In the genomic region with DNA sequence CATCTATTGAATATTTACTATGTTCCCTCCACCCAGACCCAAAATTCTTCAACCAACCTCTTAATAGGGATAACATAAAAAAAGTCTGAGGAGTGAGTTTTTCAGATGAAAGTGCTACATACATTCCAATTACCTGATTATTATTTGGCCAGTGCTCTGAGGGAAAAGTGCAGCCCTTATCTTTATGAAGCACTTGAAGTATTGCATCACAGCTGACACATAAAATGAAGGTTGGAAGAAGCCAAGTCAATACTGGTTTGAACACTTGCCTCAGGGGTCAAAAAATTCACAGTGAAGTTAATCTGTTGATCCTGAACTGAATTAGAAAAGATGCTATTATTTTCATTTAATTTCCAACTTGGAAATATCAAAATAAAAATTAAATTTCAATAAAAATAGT, we compare ENCODE assay signal across 1 cellular context.
TF ChIP-seq lines count a peak whose summit lies in the region.

No MANE protein-coding gene starts in this region.

TF ChIP-seq in HEK293, 187 proteins besides CTCF, POLR2A, EP300 and RAD21 (continued from another document and continues in another):
- TF ChIP-seq, protein P1, sequence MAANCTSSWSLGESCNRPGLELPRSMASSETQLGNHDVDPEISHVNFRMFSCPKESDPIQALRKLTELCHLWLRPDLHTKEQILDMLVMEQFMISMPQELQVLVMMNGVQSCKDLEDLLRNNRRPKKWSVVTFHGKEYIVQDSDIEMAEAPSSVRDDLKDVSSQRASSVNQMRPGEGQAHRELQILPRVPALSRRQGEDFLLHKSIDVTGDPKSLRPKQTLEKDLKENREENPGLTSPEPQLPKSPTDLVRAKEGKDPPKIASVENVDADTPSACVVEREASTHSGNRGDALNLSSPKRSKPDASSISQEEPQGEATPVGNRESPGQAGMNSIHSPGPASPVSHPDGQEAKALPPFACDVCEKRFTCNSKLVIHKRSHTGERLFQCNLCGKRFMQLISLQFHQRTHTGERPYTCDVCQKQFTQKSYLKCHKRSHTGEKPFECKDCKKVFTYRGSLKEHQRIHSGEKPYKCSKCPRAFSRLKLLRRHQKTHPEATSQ (tag by site-specific recombination; IDR thresholded peaks at IDR 0.05): no peak
- TF ChIP-seq ZNF10 (tag by site-specific recombination; IDR thresholded peaks at IDR 0.05): peak; percentile 45; the same call in 1 of the 2 replicates
- no peak for TF ChIP-seq ZNF394 (tag by site-specific recombination; IDR thresholded peaks at IDR 0.05; ENCODE audit: borderline replicate concordance)
- TF ChIP-seq, protein P2, sequence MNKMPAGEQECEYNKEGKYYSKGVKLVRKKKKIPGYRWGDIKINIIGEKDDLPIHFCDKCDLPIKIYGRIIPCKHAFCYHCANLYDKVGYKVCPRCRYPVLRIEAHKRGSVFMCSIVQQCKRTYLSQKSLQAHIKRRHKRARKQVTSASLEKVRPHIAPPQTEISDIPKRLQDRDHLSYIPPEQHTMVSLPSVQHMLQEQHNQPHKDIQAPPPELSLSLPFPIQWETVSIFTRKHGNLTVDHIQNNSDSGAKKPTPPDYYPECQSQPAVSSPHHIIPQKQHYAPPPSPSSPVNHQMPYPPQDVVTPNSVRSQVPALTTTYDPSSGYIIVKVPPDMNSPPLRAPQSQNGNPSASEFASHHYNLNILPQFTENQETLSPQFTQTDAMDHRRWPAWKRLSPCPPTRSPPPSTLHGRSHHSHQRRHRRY (tag by site-specific recombination; IDR thresholded peaks at IDR 0.05): no peak
- no peak for TF ChIP-seq ZNF23 (tag by site-specific recombination; IDR thresholded peaks at IDR 0.05; ENCODE audit: borderline replicate concordance)
- TF ChIP-seq ZNF571 (tag by site-specific recombination; IDR thresholded peaks at IDR 0.05): no peak
- no peak for TF ChIP-seq ZNF211 (tag by site-specific recombination; IDR thresholded peaks at IDR 0.05; ENCODE audit: low read depth)
- TF ChIP-seq ZNF184 (tag by site-specific recombination; IDR thresholded peaks at IDR 0.05): no peak
- TF ChIP-seq ZNF558 (tag by site-specific recombination; IDR thresholded peaks at IDR 0.05): peak; percentile 50; the same call in 1 of the 2 replicates
- TF ChIP-seq ZNF830 (tag by site-specific recombination; IDR thresholded peaks at IDR 0.05; ENCODE audit: low read depth): no peak
- no peak for TF ChIP-seq ZNF623 (tag by site-specific recombination; IDR thresholded peaks at IDR 0.05)
- TF ChIP-seq ZNF654 (tag by site-specific recombination; IDR thresholded peaks at IDR 0.05; ENCODE audit: low read depth): no peak
- no peak for TF ChIP-seq ZNF701 (tag by site-specific recombination; IDR thresholded peaks at IDR 0.05)
- no peak for TF ChIP-seq ZNF585B (tag by site-specific recombination; IDR thresholded peaks at IDR 0.05)
- peak; percentile 49; the same call in 1 of the 2 replicates for TF ChIP-seq WT1 (tag by site-specific recombination; IDR thresholded peaks at IDR 0.05)
- no peak for TF ChIP-seq ZNF248 (tag by site-specific recombination; IDR thresholded peaks at IDR 0.05)
- no peak for TF ChIP-seq ZNF521 (tag by site-specific recombination; IDR thresholded peaks at IDR 0.05)
- TF ChIP-seq FEZF1 (tag by site-specific recombination; IDR thresholded peaks at IDR 0.05): peak; percentile 83
- TF ChIP-seq ZNF157 (tag by site-specific recombination; IDR thresholded peaks at IDR 0.05): no peak
- TF ChIP-seq OSR2 (tag by site-specific recombination; IDR thresholded peaks at IDR 0.05): peak; percentile 69
- TF ChIP-seq, protein P3, sequence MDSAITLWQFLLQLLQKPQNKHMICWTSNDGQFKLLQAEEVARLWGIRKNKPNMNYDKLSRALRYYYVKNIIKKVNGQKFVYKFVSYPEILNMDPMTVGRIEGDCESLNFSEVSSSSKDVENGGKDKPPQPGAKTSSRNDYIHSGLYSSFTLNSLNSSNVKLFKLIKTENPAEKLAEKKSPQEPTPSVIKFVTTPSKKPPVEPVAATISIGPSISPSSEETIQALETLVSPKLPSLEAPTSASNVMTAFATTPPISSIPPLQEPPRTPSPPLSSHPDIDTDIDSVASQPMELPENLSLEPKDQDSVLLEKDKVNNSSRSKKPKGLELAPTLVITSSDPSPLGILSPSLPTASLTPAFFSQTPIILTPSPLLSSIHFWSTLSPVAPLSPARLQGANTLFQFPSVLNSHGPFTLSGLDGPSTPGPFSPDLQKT (IDR thresholded peaks at IDR 0.05; ENCODE audit: borderline replicate concordance, low read depth, low read length): no peak
- no peak for TF ChIP-seq ZNF449 (tag by site-specific recombination; IDR thresholded peaks at IDR 0.05)
- no peak for TF ChIP-seq ZBTB6 (tag by site-specific recombination; IDR thresholded peaks at IDR 0.05)
- no peak for TF ChIP-seq ZNF501 (tag by site-specific recombination; IDR thresholded peaks at IDR 0.05)
- TF ChIP-seq SP3 (tag by site-specific recombination; IDR thresholded peaks at IDR 0.05): no peak
- TF ChIP-seq ZFP37 (tag by site-specific recombination; IDR thresholded peaks at IDR 0.05): no peak
- TF ChIP-seq, protein P4, sequence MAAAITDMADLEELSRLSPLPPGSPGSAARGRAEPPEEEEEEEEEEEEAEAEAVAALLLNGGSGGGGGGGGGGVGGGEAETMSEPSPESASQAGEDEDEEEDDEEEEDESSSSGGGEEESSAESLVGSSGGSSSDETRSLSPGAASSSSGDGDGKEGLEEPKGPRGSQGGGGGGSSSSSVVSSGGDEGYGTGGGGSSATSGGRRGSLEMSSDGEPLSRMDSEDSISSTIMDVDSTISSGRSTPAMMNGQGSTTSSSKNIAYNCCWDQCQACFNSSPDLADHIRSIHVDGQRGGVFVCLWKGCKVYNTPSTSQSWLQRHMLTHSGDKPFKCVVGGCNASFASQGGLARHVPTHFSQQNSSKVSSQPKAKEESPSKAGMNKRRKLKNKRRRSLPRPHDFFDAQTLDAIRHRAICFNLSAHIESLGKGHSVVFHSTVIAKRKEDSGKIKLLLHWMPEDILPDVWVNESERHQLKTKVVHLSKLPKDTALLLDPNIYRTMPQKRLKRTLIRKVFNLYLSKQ (tag by site-specific recombination; IDR thresholded peaks at IDR 0.05; ENCODE audit: borderline replicate concordance): no peak
- no peak for TF ChIP-seq SP2 (tag by site-specific recombination; IDR thresholded peaks at IDR 0.05)
- no peak for TF ChIP-seq ZNF777 (tag by site-specific recombination; IDR thresholded peaks at IDR 0.05; ENCODE audit: borderline replicate concordance)
- no peak for TF ChIP-seq ZNF624 (tag by site-specific recombination; IDR thresholded peaks at IDR 0.05)
- peak; percentile 63; the same call in 1 of the 2 replicates for TF ChIP-seq SCRT1 (tag by site-specific recombination; IDR thresholded peaks at IDR 0.05; ENCODE audit: borderline replicate concordance)
- TF ChIP-seq BCL11A (tag by site-specific recombination; IDR thresholded peaks at IDR 0.05; ENCODE audit: low read depth): no peak; the same call in 1 of the 2 replicates
- no peak for TF ChIP-seq ZNF768 (tag by site-specific recombination; IDR thresholded peaks at IDR 0.05)
- no peak for TF ChIP-seq ZNF837 (tag by site-specific recombination; IDR thresholded peaks at IDR 0.05)
- 0 out of 2 replicates have a peak, but pooled peaks have one; percentile 51 for TF ChIP-seq ZNF580 (tag by site-specific recombination; IDR thresholded peaks at IDR 0.05)
- TF ChIP-seq PRDM1 (tag by site-specific recombination; IDR thresholded peaks at IDR 0.05): peak; percentile 56; the same call in 1 of the 2 replicates
- no peak for TF ChIP-seq ZNF548 (tag by site-specific recombination; IDR thresholded peaks at IDR 0.05)
- TF ChIP-seq ZNF292 (tag by site-specific recombination; IDR thresholded peaks at IDR 0.05; ENCODE audit: borderline replicate concordance, low read depth): no peak
- no peak for TF ChIP-seq PRDM2 (tag by site-specific recombination; IDR thresholded peaks at IDR 0.05; ENCODE audit: borderline replicate concordance)
- no peak for TF ChIP-seq ZBTB1 (tag by site-specific recombination; IDR thresholded peaks at IDR 0.05)
- TF ChIP-seq RBAK (tag by site-specific recombination; IDR thresholded peaks at IDR 0.05): no peak
- peak; percentile 64; the same call in 1 of the 2 replicates for TF ChIP-seq INSM2 (tag by site-specific recombination; IDR thresholded peaks at IDR 0.05)
- TF ChIP-seq ZNF785 (tag by site-specific recombination; IDR thresholded peaks at IDR 0.05): no peak
- TF ChIP-seq ZNF138 (tag by site-specific recombination; IDR thresholded peaks at IDR 0.05; ENCODE audit: borderline replicate concordance): no peak
- TF ChIP-seq, protein P5, sequence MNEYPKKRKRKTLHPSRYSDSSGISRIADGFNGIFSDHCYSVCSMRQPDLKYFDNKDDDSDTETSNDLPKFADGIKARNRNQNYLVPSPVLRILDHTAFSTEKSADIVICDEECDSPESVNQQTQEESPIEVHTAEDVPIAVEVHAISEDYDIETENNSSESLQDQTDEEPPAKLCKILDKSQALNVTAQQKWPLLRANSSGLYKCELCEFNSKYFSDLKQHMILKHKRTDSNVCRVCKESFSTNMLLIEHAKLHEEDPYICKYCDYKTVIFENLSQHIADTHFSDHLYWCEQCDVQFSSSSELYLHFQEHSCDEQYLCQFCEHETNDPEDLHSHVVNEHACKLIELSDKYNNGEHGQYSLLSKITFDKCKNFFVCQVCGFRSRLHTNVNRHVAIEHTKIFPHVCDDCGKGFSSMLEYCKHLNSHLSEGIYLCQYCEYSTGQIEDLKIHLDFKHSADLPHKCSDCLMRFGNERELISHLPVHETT (tag by site-specific recombination; IDR thresholded peaks at IDR 0.05): no peak
- no peak for TF ChIP-seq ZNF37A (tag by site-specific recombination; IDR thresholded peaks at IDR 0.05)
- no peak for TF ChIP-seq ZNF24 (tag by site-specific recombination; IDR thresholded peaks at IDR 0.05)
- TF ChIP-seq KLF7 (tag by site-specific recombination; IDR thresholded peaks at IDR 0.05; ENCODE audit: borderline replicate concordance): no peak; the same call in 1 of the 2 replicates
